17 cellular contexts compared by ENCODE assay signal in genomic region chr5:74286734-74287705, GRCh38.
DNase-seq lines count a peak whose midpoint lies in the region; ATAC-seq and TF ChIP-seq lines count a peak whose summit lies in the region.
"Had no signal": no experiment of that assay in that cellular context is flagged by ENCODE, and none has a peak within 500 bp of the region (broad histone marks: within the 10 kb centered on the region; RNA-seq: fewer than 3 reads in every experiment).

No MANE protein-coding gene starts in this region.

- TF ChIP-seq EP300 in gastroesophageal sphincter (IDR thresholded peaks at IDR 0.05), result no peak

- H3K4me3 ChIP-seq in mammary epithelial cell (replicated peaks in 1 of 3; ENCODE audit: insufficient read depth in 1 of 3, low read depth in 2 of 3, low read length in 3 of 3) (no peak overlapping the region), gastroesophageal sphincter (no peak overlapping the region), vagina (no peak overlapping the region)

- H3K27me3 ChIP-seq in mammary epithelial cell (ENCODE audit: insufficient read depth, low read length), result no peaks in the 10 kb centered on the region
- H3K27me3 ChIP-seq in gastroesophageal sphincter, result no peaks in the 10 kb centered on the region
- no peaks in the 10 kb centered on the region for H3K27me3 ChIP-seq in vagina

- H3K27me3 Mint-ChIP-seq in MCF 10A (ENCODE audit: insufficient read depth, unreplicated experiment) (no peaks in the 10 kb centered on the region), nephron progenitor cell (ENCODE audit: low read depth, poor library complexity) (peaks cover 11% of the 10 kb centered on the region)

- POLR2A ChIA-PET in MCF 10A (lab: Yijun Ruan, JAX), result interaction anchor here (0.7 to 1.6 kb wide), 2 partner anchors 43 to 197 kb away, joined by 3 read pairs; no protein-coding TSS in a partner anchor

- H3K27ac ChIP-seq in mammary epithelial cell (ENCODE audit: insufficient read depth, low read depth, low read length) (no peak overlapping the region), gastroesophageal sphincter (peak overlapping the region in 3 of 4 donors; percentile 62 to 72 (median 63)), vagina (peak overlapping the region; percentile 23)

- TF ChIP-seq POLR2A in gastroesophageal sphincter (IDR thresholded peaks at IDR 0.05) (no peak), vagina (IDR thresholded peaks at IDR 0.05) (no peak)

- no peak for DNase-seq in MCF 10A (ENCODE audit: unreplicated experiment)
- no peak for DNase-seq in mammary epithelial cell
- DNase-seq in NCI-H82 (lab: John Stamatoyannopoulos, UW), result peak; percentile 96
- no peak for DNase-seq in vagina (ENCODE audit: extremely low spot score in 2 of 2)
- DNase-seq in nephron progenitor cell, result no peak
- DNase-seq in T1000 (lab: John Stamatoyannopoulos, UW), result no peak
- DNase-seq: Calu3; CD4-positive, alpha-beta memory T cell; GDM1; GOT3; Karpas-422; MM.1S; NCI-H1092 treated with DMSO at 0.1 percent for 48 hours; NCI-H2107; NCI-H774 had no signal

- in situ Hi-C loops in mammary epithelial cell (cut with MboI; ENCODE audit: low sequenced_read_pairs in 2 of 2), result no loop called here

- no peak for ATAC-seq in gastroesophageal sphincter
- no peak for ATAC-seq in GM21381 (IDR thresholded peaks at IDR 0.05; ENCODE audit: unreplicated experiment)

- no peaks in the 10 kb centered on the region for H4K20me1 ChIP-seq in mammary epithelial cell (ENCODE audit: insufficient read depth, low read length)

- H3K4me1 ChIP-seq in mammary epithelial cell (ENCODE audit: insufficient read depth, low read length), result peaks cover 15% of the 10 kb centered on the region
- peaks cover 8 to 36% (median 10%) of the 10 kb centered on the region in 3 donors for H3K4me1 ChIP-seq in gastroesophageal sphincter
- H3K4me1 ChIP-seq in vagina, result peaks cover 16% of the 10 kb centered on the region

- H3K36me3 Mint-ChIP-seq in MCF 10A (ENCODE audit: insufficient read depth, unreplicated experiment) (no peaks in the 10 kb centered on the region), nephron progenitor cell (ENCODE audit: low read depth) (no peaks in the 10 kb centered on the region)
- H3K36me3 Mint-ChIP-seq: CD4-positive, alpha-beta memory T cell had no signal

- no peak overlapping the region for H2AFZ ChIP-seq in mammary epithelial cell (ENCODE audit: low read depth, low read length)

- CTCF ChIA-PET in MCF 10A (lab: Yijun Ruan, JAX), result no interaction called here
- CTCF ChIA-PET in mammary epithelial cell (lab: Charles Lee; ENCODE audit: low non-redundant PET), result no interaction called here

- H3K36me3 ChIP-seq in mammary epithelial cell (ENCODE audit: insufficient read depth, low read length) (no peaks in the 10 kb centered on the region), gastroesophageal sphincter (no peaks in the 10 kb centered on the region), vagina (no peaks in the 10 kb centered on the region)

- intact Hi-C loops in MCF 10A (cut with micrococcal nuclease), result no loop called here
- intact Hi-C loops in mammary epithelial cell (cut with micrococcal nuclease), result no loop called here
- intact Hi-C loops in vagina (cut with DNase I), result no loop called here

- H3K9me3 Mint-ChIP-seq in MCF 10A (ENCODE audit: unreplicated experiment) (no peaks in the 10 kb centered on the region), nephron progenitor cell (no peaks in the 10 kb centered on the region)

- no peak overlapping the region for H3K4me2 ChIP-seq in mammary epithelial cell (ENCODE audit: insufficient read depth, low read depth, low read length)

- H3K9me3 ChIP-seq in mammary epithelial cell (replicated peaks; ENCODE audit: insufficient read depth, low read length) (no peaks in the 10 kb centered on the region), gastroesophageal sphincter (no peaks in the 10 kb centered on the region), vagina (no peaks in the 10 kb centered on the region)

- H3K4me3 Mint-ChIP-seq in MCF 10A (ENCODE audit: unreplicated experiment), result no peak overlapping the region
- H3K4me3 Mint-ChIP-seq in nephron progenitor cell, result no peak overlapping the region
- H3K4me3 Mint-ChIP-seq: CD4-positive, alpha-beta memory T cell had no signal

- 80% methylated on average over 4 of the region's 4 CpGs for WGBS in mammary epithelial cell (ENCODE audit: low coverage, missing lambda C conversion rate)
- 62 to 71% methylated on average over 4 of the region's 4 CpGs for WGBS in gastroesophageal sphincter (ENCODE audit: low coverage in 1 of 2), 2 donors

- no peak overlapping the region for H3K9ac ChIP-seq in mammary epithelial cell (ENCODE audit: insufficient read depth, low read length)

- H3K4me1 Mint-ChIP-seq in MCF 10A (ENCODE audit: insufficient read depth, unreplicated experiment) (peaks cover 24% of the 10 kb centered on the region), nephron progenitor cell (peaks cover 10% of the 10 kb centered on the region)
- H3K4me1 Mint-ChIP-seq: CD4-positive, alpha-beta memory T cell had no signal

- H3K27ac Mint-ChIP-seq in MCF 10A (ENCODE audit: low read depth, unreplicated experiment), result peak overlapping the region; percentile 88
- H3K27ac Mint-ChIP-seq in nephron progenitor cell, result no peak overlapping the region
- H3K27ac Mint-ChIP-seq: CD4-positive, alpha-beta memory T cell had no signal

- H3K79me2 ChIP-seq in mammary epithelial cell (ENCODE audit: insufficient read depth, low read length), result no peaks in the 10 kb centered on the region

- BruUV-seq in MCF 10A (replicated peaks; lab: Mats Ljungman, UMichigan), result no TSS peak
- BruUV-seq in mammary epithelial cell (replicated peaks; lab: Mats Ljungman, UMichigan), result no TSS peak

- dilution Hi-C loops in mammary epithelial cell (cut with HindIII; ENCODE audit: low sequenced_read_pairs), result no loop called here

- TF ChIP-seq CTCF in MCF 10A (IDR thresholded peaks at IDR 0.05; ENCODE audit: unreplicated experiment), result no peak
- TF ChIP-seq CTCF in mammary epithelial cell (conservative IDR thresholded peaks at IDR 0.05 in 1 of 2, IDR thresholded peaks at IDR 0.05 in 1 of 2; ENCODE audit: extremely low read depth in 1 of 2, insufficient read depth in 1 of 2, low read depth in 1 of 2, low read length in 2 of 2), result no peak
- no peak for TF ChIP-seq CTCF in gastroesophageal sphincter (IDR thresholded peaks at IDR 0.05)
- TF ChIP-seq CTCF in vagina (IDR thresholded peaks at IDR 0.05), result no peak
- no peak for TF ChIP-seq CTCF in nephron progenitor cell (IDR thresholded peaks at IDR 0.05)
